In genomic region chr22:38071421-38072321, GRCh38 we compare ENCODE assay signal across 19 cellular contexts. TPM values are rescaled to one million over a fixed set of nuclear protein-coding genes. Genes with fewer than 3 reads are reported as not detected.
DNase-seq lines count a peak whose midpoint lies in the region; ATAC-seq, FAIRE-seq and TF ChIP-seq lines count a peak whose summit lies in the region.
"Had no signal": no experiment of that assay in that cellular context is flagged by ENCODE, and none has a peak within 500 bp of the region (broad histone marks: within the 10 kb centered on the region; RNA-seq: fewer than 3 reads in every experiment).

No MANE protein-coding gene starts in this region.

- intact Hi-C loops in endothelial cell of umbilical vein (cut with micrococcal nuclease) = no loop called here
- intact Hi-C loops in testis (cut with DNase I; ENCODE audit: low total_unique reads) = no loop called here

- H3K27me3 Mint-ChIP-seq in CD8-positive, alpha-beta memory T cell = no peaks in the 10 kb centered on the region
- H3K27me3 Mint-ChIP-seq: CD4-positive, CD25-positive, alpha-beta regulatory T cell had no signal

- no peaks in the 10 kb centered on the region; a peak in 1 of 22 replicates for H3K36me3 ChIP-seq in BLaER1 treated with 17β-estradiol and CSF1 and Interleukin-3, amounts not matched to agents 10 nM and 100 nM
- peaks cover 0 to 9% of the 10 kb centered on the region in 2 experiments for H3K36me3 ChIP-seq in endothelial cell of umbilical vein (ENCODE audit: control insufficient read depth in 2 of 2, extremely low read depth in 1 of 2, insufficient read depth in 2 of 2, low read length in 2 of 2)
- peaks cover 21 to 30% (median 23%) of the 10 kb centered on the region in 3 donors for H3K36me3 ChIP-seq in skeletal muscle tissue (ENCODE audit: control insufficient read depth in 3 of 3, insufficient read depth in 3 of 3, low read length in 3 of 3)
- no peaks in the 10 kb centered on the region for H3K36me3 ChIP-seq in testis (ENCODE audit: low read depth, missing control alignments)
- peaks cover 11% of the 10 kb centered on the region for H3K36me3 ChIP-seq in CD8-positive, alpha-beta memory T cell (ENCODE audit: insufficient read depth, low read length)

- FAIRE-seq in endothelial cell of umbilical vein (lab: Jason Lieb, UNC) = peak; percentile 26
- FAIRE-seq: G401.6, GM12891 had no signal

- H3K79me2 ChIP-seq in endothelial cell of umbilical vein (ENCODE audit: control insufficient read depth, insufficient read depth, low read length) = no peaks in the 10 kb centered on the region

- H3K4me3 Mint-ChIP-seq in CD8-positive, alpha-beta memory T cell = no peak overlapping the region
- H3K4me3 Mint-ChIP-seq: CD4-positive, CD25-positive, alpha-beta regulatory T cell had no signal

- peaks cover 0 to 18% (median 0%) of the 10 kb centered on the region in 11 experiments; a peak in 1 of 22 replicates for H3K27me3 ChIP-seq in BLaER1 treated with 17β-estradiol and CSF1 and Interleukin-3, amounts not matched to agents 10 nM and 100 nM
- H3K27me3 ChIP-seq in endothelial cell of umbilical vein (ENCODE audit: control insufficient read depth in 2 of 2, insufficient read depth in 2 of 2, low read length in 2 of 2) = no peaks in the 10 kb centered on the region
- H3K27me3 ChIP-seq in skeletal muscle tissue (ENCODE audit: control insufficient read depth in 3 of 3, insufficient read depth in 3 of 3, low read length in 3 of 3) = no peaks in the 10 kb centered on the region
- no peaks in the 10 kb centered on the region for H3K27me3 ChIP-seq in testis
- no peaks in the 10 kb centered on the region for H3K27me3 ChIP-seq in CD8-positive, alpha-beta memory T cell (ENCODE audit: insufficient read depth, low read length, poor library complexity, severe bottlenecking)

- H3K4me1 Mint-ChIP-seq in CD8-positive, alpha-beta memory T cell = no peaks in the 10 kb centered on the region

- TF ChIP-seq POLR2A in endothelial cell of umbilical vein (IDR thresholded peaks at IDR 0.05; ENCODE audit: low read depth, low read length) (no peak), testis (IDR thresholded peaks at IDR 0.05) (no peak)

- no peaks in the 10 kb centered on the region for H4K20me1 ChIP-seq in BLaER1 treated with 17β-estradiol and CSF1 and Interleukin-3, amounts not matched to agents 10 nM and 100 nM
- H4K20me1 ChIP-seq in endothelial cell of umbilical vein (replicated peaks; ENCODE audit: control insufficient read depth, extremely low read depth, insufficient read depth, low read length) = no peaks in the 10 kb centered on the region

- H3K27ac Mint-ChIP-seq in CD8-positive, alpha-beta memory T cell = peak overlapping the region in 1 of 8 donors; percentile 15

- TF ChIP-seq CTCF in RWPE1 (conservative IDR thresholded peaks at IDR 0.05; ENCODE audit: low read depth) (no peak), endothelial cell of umbilical vein (IDR thresholded peaks at IDR 0.05; ENCODE audit: extremely low read depth in 1 of 2, insufficient read depth in 1 of 2, low read depth in 1 of 2, low read length in 2 of 2) (no peak), testis (IDR thresholded peaks at IDR 0.05) (no peak)

- WGBS in testis, 2 donors = 87 to 89% methylated on average over 21 to 22 of the region's 22 CpGs

- H3K9me3 Mint-ChIP-seq in CD8-positive, alpha-beta memory T cell = no peaks in the 10 kb centered on the region

- POLR2A ChIA-PET in RWPE1 (lab: Yijun Ruan, JAX; ENCODE audit: low non-redundant PET) (interaction anchor here (0.6 kb wide), 2 partner anchors 42 to 613 kb away, joined by 7 to 11 read pairs; no protein-coding TSS in a partner anchor), endothelial cell of umbilical vein (lab: Charles Lee) (no interaction called here)
- POLR2A ChIA-PET in CD8-positive, alpha-beta memory T cell (lab: Charles Lee) = no interaction called here

- no peak for DNase-seq in RWPE1 (ENCODE audit: low spot score)
- no peak for DNase-seq in endothelial cell of umbilical vein (ENCODE audit: low read depth, low spot score)
- DNase-seq in testis = no peak
- DNase-seq in CD8-positive, alpha-beta memory T cell = no peak
- DNase-seq: Calu3; CD4-positive, CD25-positive, alpha-beta regulatory T cell; DMS79 treated with DMSO at 0.1 percent for 48 hours; NCI-H1092; NCI-H2107; SHP77 treated with DMSO at 0.1 percent for 48 hours had no signal

- peak overlapping the region in 7 of 11 experiments; percentile 21 to 86 (median 76); a peak in 13 of 22 replicates for H3K27ac ChIP-seq in BLaER1 treated with 17β-estradiol and CSF1 and Interleukin-3, amounts not matched to agents 10 nM and 100 nM
- H3K27ac ChIP-seq in RWPE1 (peak overlapping the region; percentile 1; the same call in 1 of the 2 replicates), endothelial cell of umbilical vein (ENCODE audit: insufficient read depth, low read depth, low read length) (no peak overlapping the region), skeletal muscle tissue (ENCODE audit: low read depth, low read length) (peak overlapping the region; percentile 93), testis (no peak overlapping the region)
- no peak overlapping the region for H3K27ac ChIP-seq in CD8-positive, alpha-beta memory T cell (ENCODE audit: low read depth, low read length)
- H3K27ac ChIP-seq: KMS-11 had no signal

- no peak overlapping the region for H3K4me3 ChIP-seq in BLaER1 treated with 17β-estradiol and CSF1 and Interleukin-3, amounts not matched to agents 10 nM and 100 nM
- H3K4me3 ChIP-seq in endothelial cell of umbilical vein (replicated peaks in 1 of 3; ENCODE audit: insufficient read depth in 1 of 3, low read depth in 1 of 3, low read length in 3 of 3) = no peak overlapping the region
- H3K4me3 ChIP-seq in skeletal muscle tissue (ENCODE audit: low read length in 3 of 3) = no peak overlapping the region
- H3K4me3 ChIP-seq in testis = no peak overlapping the region
- H3K4me3 ChIP-seq in CD8-positive, alpha-beta memory T cell (ENCODE audit: low read length) = no peak overlapping the region

- H3K36me3 Mint-ChIP-seq in CD8-positive, alpha-beta memory T cell = peaks cover 4 to 66% (median 6%) of the 10 kb centered on the region in 3 donors

- no peak overlapping the region for H2AFZ ChIP-seq in endothelial cell of umbilical vein (ENCODE audit: low read depth, low read length)

- CTCF ChIA-PET in RWPE1 (lab: Yijun Ruan, JAX) (no interaction called here), endothelial cell of umbilical vein (lab: Charles Lee) (interaction anchor here (0.7 to 0.8 kb wide), 2 partner anchors 19 to 327 kb away, joined by 3 read pairs; no protein-coding TSS in a partner anchor)
- CTCF ChIA-PET in CD8-positive, alpha-beta memory T cell (lab: Charles Lee) = interaction anchor here (1.3 kb wide), 1 partner anchor 19 kb away, joined by 6 read pairs; no protein-coding TSS in a partner anchor

- ATAC-seq in GM21786 (IDR thresholded peaks at IDR 0.05; ENCODE audit: unreplicated experiment) = no peak
- ATAC-seq: Panc1 had no signal

- peak overlapping the region in 7 of 11 experiments; percentile 12 to 86 (median 44); a peak in 12 of 22 replicates for H3K9ac ChIP-seq in BLaER1 treated with 17β-estradiol and CSF1 and Interleukin-3, amounts not matched to agents 10 nM and 100 nM
- H3K9ac ChIP-seq in endothelial cell of umbilical vein (replicated peaks; ENCODE audit: extremely low read depth, insufficient read depth, low read length) (no peak overlapping the region), skeletal muscle tissue (ENCODE audit: low read depth in 1 of 3, low read length in 3 of 3) (peak overlapping the region in 1 of 3 donors; percentile 25)
- H3K9ac ChIP-seq: KMS-11 had no signal

- H3K9me1 ChIP-seq in endothelial cell of umbilical vein (replicated peaks; ENCODE audit: control insufficient read depth, extremely low read depth, insufficient read depth, low read length) = no peaks in the 10 kb centered on the region

- dilution Hi-C loops in endothelial cell of umbilical vein (cut with MboI; ENCODE audit: extremely low pct_ligation_motif_present, low sequenced_read_pairs) = no loop called here

- no TSS peak for BruUV-seq in endothelial cell of umbilical vein (replicated peaks; lab: Mats Ljungman, UMichigan)

- peaks cover 42 to 98% (median 88%) of the 10 kb centered on the region in 10 experiments for H3K4me1 ChIP-seq in BLaER1 treated with 17β-estradiol and CSF1 and Interleukin-3, amounts not matched to agents 10 nM and 100 nM
- no peaks in the 10 kb centered on the region for H3K4me1 ChIP-seq in endothelial cell of umbilical vein (ENCODE audit: control insufficient read depth, extremely low read depth, insufficient read depth, low read length)
- H3K4me1 ChIP-seq in skeletal muscle tissue (ENCODE audit: control insufficient read depth in 3 of 3, insufficient read depth in 3 of 3, low read length in 3 of 3) = peaks cover 33 to 52% (median 43%) of the 10 kb centered on the region in 3 donors
- peaks cover 27% of the 10 kb centered on the region for H3K4me1 ChIP-seq in testis
- H3K4me1 ChIP-seq in CD8-positive, alpha-beta memory T cell (ENCODE audit: insufficient read depth, low read length) = no peaks in the 10 kb centered on the region

- H3K9me3 ChIP-seq in BLaER1 treated with 17β-estradiol and CSF1 and Interleukin-3, amounts not matched to agents 10 nM and 100 nM (replicated peaks in 1 of 11) = no peaks in the 10 kb centered on the region
- H3K9me3 ChIP-seq in endothelial cell of umbilical vein (replicated peaks; ENCODE audit: control insufficient read depth, insufficient read depth, low read length) (no peaks in the 10 kb centered on the region), skeletal muscle tissue (ENCODE audit: control insufficient read depth in 3 of 3, low read length in 3 of 3) (no peaks in the 10 kb centered on the region), testis (no peaks in the 10 kb centered on the region)
- no peaks in the 10 kb centered on the region for H3K9me3 ChIP-seq in CD8-positive, alpha-beta memory T cell (ENCODE audit: low read length)

- peak overlapping the region in 9 of 11 experiments; percentile 73 to 100 (median 95); a peak in 20 of 22 replicates for H3K4me2 ChIP-seq in BLaER1 treated with 17β-estradiol and CSF1 and Interleukin-3, amounts not matched to agents 10 nM and 100 nM
- H3K4me2 ChIP-seq in endothelial cell of umbilical vein (ENCODE audit: insufficient read depth, low read length) = no peak overlapping the region
- H3K4me2 ChIP-seq: KMS-11 had no signal

RNA-seq across cellular contexts. Expression of gene SLC16A8, which starts 12.3 kb away (rescaled TPM):
- total RNA-seq in endothelial cell of umbilical vein = not detected in 2 replicates
- 0.06 and 0.14 TPM in 2 replicates for polyA plus RNA-seq in endothelial cell of umbilical vein
- polyA plus RNA-seq in endothelial cell of umbilical vein (2011; cell fraction: cytosol; rRNA removed) = not detected in 2 replicates
- polyA plus RNA-seq in endothelial cell of umbilical vein (2011; cell fraction: nucleus; rRNA removed) = not detected in 2 replicates
- polyA plus RNA-seq in endothelial cell of umbilical vein (2012) = 0.11 and 0.27 TPM in 2 replicates
- not detected in 2 replicates for polyA minus RNA-seq in endothelial cell of umbilical vein
- polyA minus RNA-seq in endothelial cell of umbilical vein (2011; cell fraction: cytosol; rRNA and poly(A)+ RNA removed) = not detected
- polyA minus RNA-seq in endothelial cell of umbilical vein (2011; cell fraction: nucleus; rRNA and poly(A)+ RNA removed) = not detected in 2 replicates
- 1.0 TPM for total RNA-seq in skeletal muscle tissue
- total RNA-seq in testis = 1 to 10 TPM; 1.6 to 2.0 TPM
- 2.4 TPM for polyA plus RNA-seq in testis (ENCODE audit: insufficient read depth, low read depth, low replicate concordance)
- under 1 TPM in 1 of 2 experiments, not detected in 1; 0.35 TPM for total RNA-seq in CD8-positive, alpha-beta memory T cell
- not detected for polyA plus RNA-seq in CD8-positive, alpha-beta memory T cell
- total RNA-seq: A673; Calu3; CD4-positive, CD25-positive, alpha-beta regulatory T cell; MCF 10A had no signal
- polyA plus RNA-seq: CD4-positive, CD25-positive, alpha-beta regulatory T cell had no signal

RNA-seq across cellular contexts. Expression of gene PICK1, which starts 14.5 kb away (rescaled TPM):
- total RNA-seq in endothelial cell of umbilical vein (18.0 and 18.5 TPM in 2 replicates), skeletal muscle tissue (8.9 TPM), testis (10 to 100 TPM; 78.7 to 89.7 TPM)
- polyA plus RNA-seq in endothelial cell of umbilical vein (18.8 and 20.8 TPM in 2 replicates), testis (ENCODE audit: insufficient read depth, low read depth, low replicate concordance) (61.5 TPM)
- 13.5 and 19.5 TPM in 2 replicates for polyA plus RNA-seq in endothelial cell of umbilical vein (2011; cell fraction: cytosol; rRNA removed)
- 71.5 and 71.9 TPM in 2 replicates for polyA plus RNA-seq in endothelial cell of umbilical vein (2011; cell fraction: nucleus; rRNA removed)
- polyA plus RNA-seq in endothelial cell of umbilical vein (2012) = 5.3 and 7.7 TPM in 2 replicates
- 24.9 and 25.1 TPM in 2 replicates for polyA minus RNA-seq in endothelial cell of umbilical vein
- polyA minus RNA-seq in endothelial cell of umbilical vein (2011; cell fraction: cytosol; rRNA and poly(A)+ RNA removed) = 9.7 TPM
- 11.1 and 11.5 TPM in 2 replicates for polyA minus RNA-seq in endothelial cell of umbilical vein (2011; cell fraction: nucleus; rRNA and poly(A)+ RNA removed)
- 10 to 100 TPM; 21.0 to 22.5 TPM for total RNA-seq in CD8-positive, alpha-beta memory T cell
- polyA plus RNA-seq in CD8-positive, alpha-beta memory T cell = 9.4 TPM

RNA-seq across cellular contexts. Expression of gene BAIAP2L2, which starts 38.8 kb away (rescaled TPM):
- total RNA-seq in endothelial cell of umbilical vein (0.16 and 0.20 TPM in 2 replicates), skeletal muscle tissue (not detected), testis (10 to 100 TPM in 1 of 2 donors, 1 to 10 TPM in 1; 8.8 to 10.0 TPM)
- polyA plus RNA-seq in endothelial cell of umbilical vein (0.35 and 0.43 TPM in 2 replicates), testis (ENCODE audit: insufficient read depth, low read depth, low replicate concordance) (6.6 TPM)
- polyA plus RNA-seq in endothelial cell of umbilical vein (2011; cell fraction: cytosol; rRNA removed) = 0.11 and 0.15 TPM in 2 replicates
- 0.17 and 0.50 TPM in 2 replicates for polyA plus RNA-seq in endothelial cell of umbilical vein (2011; cell fraction: nucleus; rRNA removed)
- 0.13 and 0.95 TPM in 2 replicates for polyA plus RNA-seq in endothelial cell of umbilical vein (2012)
- polyA minus RNA-seq in endothelial cell of umbilical vein = not detected in 2 replicates
- polyA minus RNA-seq in endothelial cell of umbilical vein (2011; cell fraction: cytosol; rRNA and poly(A)+ RNA removed) = not detected
- polyA minus RNA-seq in endothelial cell of umbilical vein (2011; cell fraction: nucleus; rRNA and poly(A)+ RNA removed) = not detected in 2 replicates
- total RNA-seq in CD8-positive, alpha-beta memory T cell = under 1 TPM; 0.53 to 0.58 TPM
- not detected for polyA plus RNA-seq in CD8-positive, alpha-beta memory T cell
- polyA plus RNA-seq: CD4-positive, CD25-positive, alpha-beta regulatory T cell had no signal

Comparison
In these comparisons a context has a peak if more than half of its experiments do, and no peak if none do; other contexts are left out.
1. H3K27ac ChIP-seq: peak in BLaER1 treated with 17β-estradiol and CSF1 and Interleukin-3, amounts not matched to agents 10 nM and 100 nM (7 of 11), RWPE1 (single experiment) and skeletal muscle tissue (single experiment); none in endothelial cell of umbilical vein (single experiment), testis (0 of 2) and CD8-positive, alpha-beta memory T cell (single experiment).